1 cellular context compared by ENCODE assay signal in genomic region chr2:228378233-228378632, GRCh38.
TF ChIP-seq lines count a peak whose summit lies in the region.

No MANE protein-coding gene starts in this region.

TF ChIP-seq in GM23338, 12 proteins besides CTCF, POLR2A, EP300 and RAD21 (continued from another document):
- TF ChIP-seq, protein P1, sequence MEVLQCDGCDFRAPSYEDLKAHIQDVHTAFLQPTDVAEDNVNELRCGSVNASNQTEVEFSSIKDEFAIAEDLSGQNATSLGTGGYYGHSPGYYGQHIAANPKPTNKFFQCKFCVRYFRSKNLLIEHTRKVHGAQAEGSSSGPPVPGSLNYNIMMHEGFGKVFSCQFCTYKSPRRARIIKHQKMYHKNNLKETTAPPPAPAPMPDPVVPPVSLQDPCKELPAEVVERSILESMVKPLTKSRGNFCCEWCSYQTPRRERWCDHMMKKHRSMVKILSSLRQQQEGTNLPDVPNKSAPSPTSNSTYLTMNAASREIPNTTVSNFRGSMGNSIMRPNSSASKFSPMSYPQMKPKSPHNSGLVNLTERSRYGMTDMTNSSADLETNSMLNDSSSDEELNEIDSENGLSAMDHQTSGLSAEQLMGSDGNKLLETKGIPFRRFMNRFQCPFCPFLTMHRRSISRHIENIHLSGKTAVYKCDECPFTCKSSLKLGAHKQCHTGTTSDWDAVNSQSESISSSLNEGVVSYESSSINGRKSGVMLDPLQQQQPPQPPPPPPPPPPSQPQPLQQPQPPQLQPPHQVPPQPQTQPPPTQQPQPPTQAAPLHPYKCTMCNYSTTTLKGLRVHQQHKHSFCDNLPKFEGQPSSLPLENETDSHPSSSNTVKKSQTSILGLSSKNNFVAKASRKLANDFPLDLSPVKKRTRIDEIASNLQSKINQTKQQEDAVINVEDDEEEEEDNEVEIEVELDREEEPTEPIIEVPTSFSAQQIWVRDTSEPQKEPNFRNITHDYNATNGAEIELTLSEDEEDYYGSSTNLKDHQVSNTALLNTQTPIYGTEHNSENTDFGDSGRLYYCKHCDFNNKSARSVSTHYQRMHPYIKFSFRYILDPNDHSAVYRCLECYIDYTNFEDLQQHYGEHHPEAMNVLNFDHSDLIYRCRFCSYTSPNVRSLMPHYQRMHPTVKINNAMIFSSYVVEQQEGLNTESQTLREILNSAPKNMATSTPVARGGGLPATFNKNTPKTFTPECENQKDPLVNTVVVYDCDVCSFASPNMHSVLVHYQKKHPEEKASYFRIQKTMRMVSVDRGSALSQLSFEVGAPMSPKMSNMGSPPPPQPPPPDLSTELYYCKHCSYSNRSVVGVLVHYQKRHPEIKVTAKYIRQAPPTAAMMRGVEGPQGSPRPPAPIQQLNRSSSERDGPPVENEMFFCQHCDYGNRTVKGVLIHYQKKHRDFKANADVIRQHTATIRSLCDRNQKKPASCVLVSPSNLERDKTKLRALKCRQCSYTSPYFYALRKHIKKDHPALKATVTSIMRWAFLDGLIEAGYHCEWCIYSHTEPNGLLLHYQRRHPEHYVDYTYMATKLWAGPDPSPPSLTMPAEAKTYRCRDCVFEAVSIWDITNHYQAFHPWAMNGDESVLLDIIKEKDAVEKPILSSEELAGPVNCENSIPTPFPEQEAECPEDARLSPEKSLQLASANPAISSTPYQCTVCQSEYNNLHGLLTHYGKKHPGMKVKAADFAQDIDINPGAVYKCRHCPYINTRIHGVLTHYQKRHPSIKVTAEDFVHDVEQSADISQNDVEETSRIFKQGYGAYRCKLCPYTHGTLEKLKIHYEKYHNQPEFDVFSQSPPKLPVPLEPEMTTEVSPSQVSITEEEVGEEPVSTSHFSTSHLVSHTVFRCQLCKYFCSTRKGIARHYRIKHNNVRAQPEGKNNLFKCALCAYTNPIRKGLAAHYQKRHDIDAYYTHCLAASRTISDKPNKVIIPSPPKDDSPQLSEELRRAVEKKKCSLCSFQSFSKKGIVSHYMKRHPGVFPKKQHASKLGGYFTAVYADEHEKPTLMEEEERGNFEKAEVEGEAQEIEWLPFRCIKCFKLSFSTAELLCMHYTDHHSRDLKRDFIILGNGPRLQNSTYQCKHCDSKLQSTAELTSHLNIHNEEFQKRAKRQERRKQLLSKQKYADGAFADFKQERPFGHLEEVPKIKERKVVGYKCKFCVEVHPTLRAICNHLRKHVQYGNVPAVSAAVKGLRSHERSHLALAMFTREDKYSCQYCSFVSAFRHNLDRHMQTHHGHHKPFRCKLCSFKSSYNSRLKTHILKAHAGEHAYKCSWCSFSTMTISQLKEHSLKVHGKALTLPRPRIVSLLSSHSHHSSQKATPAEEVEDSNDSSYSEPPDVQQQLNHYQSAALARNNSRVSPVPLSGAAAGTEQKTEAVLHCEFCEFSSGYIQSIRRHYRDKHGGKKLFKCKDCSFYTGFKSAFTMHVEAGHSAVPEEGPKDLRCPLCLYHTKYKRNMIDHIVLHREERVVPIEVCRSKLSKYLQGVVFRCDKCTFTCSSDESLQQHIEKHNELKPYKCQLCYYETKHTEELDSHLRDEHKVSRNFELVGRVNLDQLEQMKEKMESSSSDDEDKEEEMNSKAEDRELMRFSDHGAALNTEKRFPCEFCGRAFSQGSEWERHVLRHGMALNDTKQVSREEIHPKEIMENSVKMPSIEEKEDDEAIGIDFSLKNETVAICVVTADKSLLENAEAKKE (CRISPR knock-in tag; IDR thresholded peaks at IDR 0.05), result no peak
- TF ChIP-seq NANOG (IDR thresholded peaks at IDR 0.05; ENCODE audit: borderline replicate concordance), result no peak
- TF ChIP-seq EZH2phosphoT487 (IDR thresholded peaks at IDR 0.05; ENCODE audit: unreplicated experiment), result no peak
